ENCODE assay signal across 13 cellular contexts in the genomic region with DNA sequence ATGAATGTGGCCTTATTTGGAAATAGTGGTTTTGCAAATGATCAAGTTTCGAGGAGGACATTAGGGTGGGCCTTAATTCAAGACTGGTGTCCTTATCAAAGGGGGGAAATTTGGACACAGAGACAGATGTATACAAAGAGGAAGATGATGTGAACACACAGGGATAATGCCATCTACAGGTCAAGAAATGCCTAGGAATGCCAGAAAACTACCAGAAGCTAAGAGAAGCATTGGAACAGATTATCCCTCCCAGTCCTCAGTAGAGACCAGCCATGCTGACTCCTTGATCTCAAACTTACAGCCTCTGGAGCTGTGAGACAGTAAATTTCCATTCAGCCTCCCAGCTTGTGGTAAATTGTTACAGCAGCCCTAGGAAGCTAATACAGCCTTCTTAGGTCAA.
A peak's percentile ranks its signal among the peaks of the same experiment; 100 is the strongest.
DNase-seq lines count a peak whose midpoint lies in the region; ATAC-seq, FAIRE-seq and TF ChIP-seq lines count a peak whose summit lies in the region.
"Had no signal": no experiment of that assay in that cellular context is flagged by ENCODE, and none has a peak within 500 bp of the region (broad histone marks: within the 10 kb centered on the region; RNA-seq: fewer than 3 reads in every experiment).

No MANE protein-coding gene starts in this region.

- no peak for FAIRE-seq in frontal cortex (lab: Jason Lieb, UNC)

- TF ChIP-seq CTCF in AG09319 (IDR thresholded peaks at IDR 0.05; ENCODE audit: low read depth, low read length) (peak; percentile 40), GM12875 (IDR thresholded peaks at IDR 0.05; ENCODE audit: borderline replicate concordance, insufficient read depth, low read depth, low read length) (0 out of 2 replicates have a peak, but pooled peaks have one; percentile 14), OCI-LY7 (conservative IDR thresholded peaks at IDR 0.05; ENCODE audit: low read length) (peak; percentile 56), foreskin keratinocyte (conservative IDR thresholded peaks at IDR 0.05) (peak; percentile 39), psoas muscle (IDR thresholded peaks at IDR 0.05) (no peak)

- no peaks in the 10 kb centered on the region for H3K9me2 ChIP-seq in OCI-LY7 (ENCODE audit: insufficient read depth, low read length)

- H3K9me3 ChIP-seq in OCI-LY7 (ENCODE audit: low read length) (no peaks in the 10 kb centered on the region), psoas muscle (no peaks in the 10 kb centered on the region)

- H3K4me1 ChIP-seq in OCI-LY7 (ENCODE audit: insufficient read depth, low read length, poor library complexity, severe bottlenecking): no peaks in the 10 kb centered on the region
- no peaks in the 10 kb centered on the region for H3K4me1 ChIP-seq in foreskin keratinocyte
- no peaks in the 10 kb centered on the region for H3K4me1 ChIP-seq in psoas muscle

- H2AFZ ChIP-seq in OCI-LY7 (ENCODE audit: low read length): no peak overlapping the region

- intact Hi-C loops in OCI-LY7 (cut with micrococcal nuclease; ENCODE audit: unreplicated experiment): no loop called here
- intact Hi-C loops in psoas muscle (cut with DNase I): no loop called here

- no peaks in the 10 kb centered on the region for H3K79me2 ChIP-seq in OCI-LY7 (ENCODE audit: insufficient read depth, low read depth, low read length)

- WGBS in psoas muscle, 3 donors: 48 to 58% (median 52%) methylated on average over 1 of the region's 1 CpG

- H3K4me3 ChIP-seq in GM12875 (ENCODE audit: low read depth, low read length): no peak overlapping the region
- H3K4me3 ChIP-seq in OCI-LY7 (ENCODE audit: low read depth, low read length, poor library complexity, severe bottlenecking): no peak overlapping the region
- no peak overlapping the region for H3K4me3 ChIP-seq in psoas muscle

- CTCF ChIA-PET in OCI-LY7 (lab: Charles Lee; ENCODE audit: unreplicated experiment): no interaction called here

- no peaks in the 10 kb centered on the region for H4K20me1 ChIP-seq in OCI-LY7 (ENCODE audit: insufficient read depth, low read length)

- no peak for DNase-seq in AG09319 (ENCODE audit: extremely low read depth, low read depth)
- DNase-seq in OCI-LY7 (ENCODE audit: low spot score): peak; percentile 5
- DNase-seq in foreskin keratinocyte: peak in 1 of 2 donors; percentile 7
- DNase-seq in frontal cortex (ENCODE audit: low spot score in 2 of 2): no peak
- DNase-seq in activated CD4-positive, alpha-beta T cell treated with anti-CD3 and anti-CD28 coated beads, Interleukin-2, amount 50 U/mL, for 48 hours: no peak
- DNase-seq in hepatic stellate cell (ENCODE audit: low spot score): no peak
- DNase-seq in psoas muscle: no peak
- DNase-seq: KG1; NCI-H774; nucleus accumbens; stimulated activated CD4-positive, alpha-beta T cell treated with anti-CD3 and anti-CD28 coated beads, Interleukin-2, amount 100 ng/mL, for 48 hours; T-helper 9 cell had no signal

- POLR2A ChIA-PET in OCI-LY7 (lab: Charles Lee): interaction anchor here (0.6 to 1.9 kb wide), 3 partner anchors 10 to 404 kb away, joined by 3 to 6 read pairs (median 3); no protein-coding TSS in a partner anchor

- H3K36me3 ChIP-seq in OCI-LY7 (ENCODE audit: insufficient read depth, low read length) (no peaks in the 10 kb centered on the region), psoas muscle (ENCODE audit: insufficient read depth in 1 of 2, low read depth in 1 of 2) (no peaks in the 10 kb centered on the region)

- no peaks in the 10 kb centered on the region for H3K27me3 ChIP-seq in foreskin keratinocyte
- no peaks in the 10 kb centered on the region for H3K27me3 ChIP-seq in psoas muscle (ENCODE audit: insufficient read depth in 3 of 3, low read length in 2 of 3)

- no TSS peak for BruUV-seq in OCI-LY7 (replicated peaks; lab: Mats Ljungman, UMichigan)

- H3K27ac ChIP-seq in OCI-LY7 (ENCODE audit: low read depth, low read length, poor library complexity, severe bottlenecking) (no peak overlapping the region), foreskin keratinocyte (no peak overlapping the region), psoas muscle (no peak overlapping the region)

- ATAC-seq in foreskin keratinocyte (no peak), psoas muscle (no peak)

- H3K4me2 ChIP-seq in OCI-LY7 (ENCODE audit: low read length): no peak overlapping the region
